19 cellular contexts compared by ENCODE assay signal in genomic region chr2:15191801-15192200, GRCh38.
DNase-seq lines count a peak whose midpoint lies in the region; FAIRE-seq and TF ChIP-seq lines count a peak whose summit lies in the region.
"Had no signal": no experiment of that assay in that cellular context is flagged by ENCODE, and none has a peak within 500 bp of the region (broad histone marks: within the 10 kb centered on the region; RNA-seq: fewer than 3 reads in every experiment).

No MANE protein-coding gene starts in this region.

- POLR2A ChIA-PET in MCF 10A (lab: Yijun Ruan, JAX) = no interaction called here

- H3K4me3 Mint-ChIP-seq in MCF 10A (ENCODE audit: unreplicated experiment) = no peak overlapping the region
- no peak overlapping the region for H3K4me3 Mint-ChIP-seq in activated T-helper 1 cell treated with anti-CD3 and anti-CD28 coated beads, Interleukin-12 subunit alpha, Interleukin-12 subunit beta, Interleukin-2, Interleukin-4 antibody, amounts not matched to agents 30 ng/mL and 10 ng/mL and 1 ng/mL, durations not matched to agents 14 hours and 24 hours and 36 hours
- H3K4me3 Mint-ChIP-seq: B cell; CD4-positive, CD25-positive, alpha-beta regulatory T cell; H9; IgD-negative memory B cell had no signal

- BruUV-seq in MCF 10A (replicated peaks; lab: Mats Ljungman, UMichigan) = no TSS peak

- no peaks in the 10 kb centered on the region for H3K36me3 ChIP-seq in breast epithelium
- peaks cover 0 to 3% of the 10 kb centered on the region in 2 experiments for H3K36me3 ChIP-seq in keratinocyte (ENCODE audit: control insufficient read depth in 2 of 2, extremely low read depth in 1 of 2, insufficient read depth in 2 of 2, low read length in 2 of 2)

- no peaks in the 10 kb centered on the region for H3K9me3 ChIP-seq in breast epithelium
- no peaks in the 10 kb centered on the region for H3K9me3 ChIP-seq in keratinocyte (ENCODE audit: control insufficient read depth, low read depth, low read length)
- H3K9me3 ChIP-seq: Caco-2 had no signal

- no peak overlapping the region for H3K9ac ChIP-seq in keratinocyte (ENCODE audit: control insufficient read depth, extremely low read depth, insufficient read depth, low read length)

- H3K4me2 ChIP-seq in keratinocyte (ENCODE audit: control insufficient read depth, extremely low read depth, insufficient read depth, low read depth, low read length) = no peak overlapping the region

- H3K9me1 ChIP-seq in keratinocyte (ENCODE audit: control insufficient read depth, extremely low read depth, insufficient read depth, low read length) = no peaks in the 10 kb centered on the region

- peak; percentile 26 for FAIRE-seq in keratinocyte (lab: Jason Lieb, UNC)
- FAIRE-seq: GM19239, RCC 7860 had no signal

- H3K4me1 ChIP-seq in breast epithelium (no peaks in the 10 kb centered on the region), keratinocyte (ENCODE audit: control insufficient read depth, extremely low read depth, insufficient read depth, low read length) (peaks cover 6% of the 10 kb centered on the region)
- H3K4me1 ChIP-seq: Caco-2 had no signal

- H3K27ac ChIP-seq in breast epithelium = no peak overlapping the region
- no peak overlapping the region for H3K27ac ChIP-seq in keratinocyte (ENCODE audit: control insufficient read depth, insufficient read depth, low read length)

- no peaks in the 10 kb centered on the region for H4K20me1 ChIP-seq in keratinocyte (ENCODE audit: control insufficient read depth, extremely low read depth, insufficient read depth, low read length)

- CTCF ChIA-PET in MCF 10A (lab: Yijun Ruan, JAX) = no interaction called here

- no peaks in the 10 kb centered on the region for H3K9me3 Mint-ChIP-seq in MCF 10A (ENCODE audit: unreplicated experiment)
- no peaks in the 10 kb centered on the region for H3K9me3 Mint-ChIP-seq in activated T-helper 1 cell treated with anti-CD3 and anti-CD28 coated beads, Interleukin-12 subunit alpha, Interleukin-12 subunit beta, Interleukin-2, Interleukin-4 antibody, amounts not matched to agents 30 ng/mL and 10 ng/mL and 1 ng/mL, durations not matched to agents 14 hours and 24 hours and 36 hours
- H3K9me3 Mint-ChIP-seq: H9, IgD-negative memory B cell had no signal

- H3K36me3 Mint-ChIP-seq in MCF 10A (ENCODE audit: insufficient read depth, unreplicated experiment) = peaks cover 23% of the 10 kb centered on the region
- peaks cover 13% of the 10 kb centered on the region for H3K36me3 Mint-ChIP-seq in activated T-helper 1 cell treated with anti-CD3 and anti-CD28 coated beads, Interleukin-12 subunit alpha, Interleukin-12 subunit beta, Interleukin-2, Interleukin-4 antibody, amounts not matched to agents 30 ng/mL and 10 ng/mL and 1 ng/mL, durations not matched to agents 14 hours and 24 hours and 36 hours (ENCODE audit: low read depth)

- dilution Hi-C loops in keratinocyte (cut with MboI; ENCODE audit: extremely low pct_ligation_motif_present, low sequenced_read_pairs) = no loop called here

- TF ChIP-seq CTCF in MCF 10A (IDR thresholded peaks at IDR 0.05; ENCODE audit: unreplicated experiment) (no peak), breast epithelium (IDR thresholded peaks at IDR 0.05) (no peak), keratinocyte (optimal IDR thresholded peaks at IDR 0.05 in 1 of 3, IDR thresholded peaks at IDR 0.05 in 1 of 3, conservative IDR thresholded peaks at IDR 0.05 in 1 of 3; ENCODE audit: extremely low read depth in 1 of 3, insufficient read depth in 2 of 3, low read length in 3 of 3) (no peak)

- DNase-seq in MCF 10A (ENCODE audit: unreplicated experiment) (peak; percentile 3), breast epithelium (ENCODE audit: low spot score in 2 of 2) (no peak), NCI-H748 treated with DMSO at 0.1 percent for 48 hours (lab: John Stamatoyannopoulos, UW) (peak; percentile 35), keratinocyte (ENCODE audit: low read depth, low spot score) (no peak), posterior vena cava (ENCODE audit: low spot score) (no peak)
- no peak for DNase-seq in activated T-helper 1 cell treated with anti-CD3 and anti-CD28 coated beads, Interleukin-12 subunit alpha, Interleukin-12 subunit beta, Interleukin-2, Interleukin-4 antibody, amounts not matched to agents 30 ng/mL and 10 ng/mL and 1 ng/mL, durations not matched to agents 14 hours and 24 hours and 36 hours (ENCODE audit: low spot score)
- no peak for DNase-seq in stimulated activated CD8-positive, alpha-beta memory T cell treated with anti-CD3 and anti-CD28 coated beads, Interleukin-4, amount 100 ng/mL, for 48 hours
- DNase-seq: ACHN; Caco-2; CD4-positive, CD25-positive, alpha-beta regulatory T cell; DMS153; H9; NCI-H2029; NCI-H2171; SHP77 had no signal

- H3K79me2 ChIP-seq in keratinocyte (ENCODE audit: control insufficient read depth, insufficient read depth, low read length) = no peaks in the 10 kb centered on the region

- TF ChIP-seq POLR2A in breast epithelium (IDR thresholded peaks at IDR 0.05) = no peak

- no peaks in the 10 kb centered on the region for H3K27me3 ChIP-seq in breast epithelium
- no peaks in the 10 kb centered on the region for H3K27me3 ChIP-seq in keratinocyte (ENCODE audit: control insufficient read depth, extremely low read depth, insufficient read depth, low read length)

- H2AFZ ChIP-seq in keratinocyte (ENCODE audit: control insufficient read depth, low read length) = no peak overlapping the region

- peak overlapping the region; percentile 20 for H3K27ac Mint-ChIP-seq in MCF 10A (ENCODE audit: low read depth, unreplicated experiment)
- H3K27ac Mint-ChIP-seq in activated T-helper 1 cell treated with anti-CD3 and anti-CD28 coated beads, Interleukin-12 subunit alpha, Interleukin-12 subunit beta, Interleukin-2, Interleukin-4 antibody, amounts not matched to agents 30 ng/mL and 10 ng/mL and 1 ng/mL, durations not matched to agents 14 hours and 24 hours and 36 hours = no peak overlapping the region
- H3K27ac Mint-ChIP-seq: B cell; CD4-positive, CD25-positive, alpha-beta regulatory T cell; H9; IgD-negative memory B cell had no signal

- peaks cover 15% of the 10 kb centered on the region for H3K4me1 Mint-ChIP-seq in MCF 10A (ENCODE audit: insufficient read depth, unreplicated experiment)
- H3K4me1 Mint-ChIP-seq in activated T-helper 1 cell treated with anti-CD3 and anti-CD28 coated beads, Interleukin-12 subunit alpha, Interleukin-12 subunit beta, Interleukin-2, Interleukin-4 antibody, amounts not matched to agents 30 ng/mL and 10 ng/mL and 1 ng/mL, durations not matched to agents 14 hours and 24 hours and 36 hours (ENCODE audit: low read depth) = peaks cover 5% of the 10 kb centered on the region
- H3K4me1 Mint-ChIP-seq: B cell; CD4-positive, CD25-positive, alpha-beta regulatory T cell; IgD-negative memory B cell had no signal

- H3K4me3 ChIP-seq in breast epithelium (no peak overlapping the region), keratinocyte (ENCODE audit: control insufficient read depth in 2 of 3, extremely low read depth in 1 of 3, insufficient read depth in 2 of 3, low read depth in 1 of 3, low read length in 3 of 3) (no peak overlapping the region)

- no peaks in the 10 kb centered on the region for H3K27me3 Mint-ChIP-seq in MCF 10A (ENCODE audit: insufficient read depth, unreplicated experiment)
- no peaks in the 10 kb centered on the region for H3K27me3 Mint-ChIP-seq in activated T-helper 1 cell treated with anti-CD3 and anti-CD28 coated beads, Interleukin-12 subunit alpha, Interleukin-12 subunit beta, Interleukin-2, Interleukin-4 antibody, amounts not matched to agents 30 ng/mL and 10 ng/mL and 1 ng/mL, durations not matched to agents 14 hours and 24 hours and 36 hours (ENCODE audit: insufficient read depth)
- H3K27me3 Mint-ChIP-seq: B cell; CD4-positive, CD25-positive, alpha-beta regulatory T cell; IgD-negative memory B cell had no signal

- intact Hi-C loops in MCF 10A (cut with micrococcal nuclease) = no loop called here
- intact Hi-C loops in breast epithelium (cut with DNase I; ENCODE audit: low total_unique reads) = no loop called here
- intact Hi-C loops in activated T-helper 1 cell treated with anti-CD3 and anti-CD28 coated beads, Interleukin-12 subunit alpha, Interleukin-12 subunit beta, Interleukin-2, Interleukin-4 antibody, amounts not matched to agents 30 ng/mL and 10 ng/mL and 1 ng/mL, durations not matched to agents 14 hours and 24 hours and 36 hours (cut with micrococcal nuclease) = no loop called here
- intact Hi-C loops in posterior vena cava (cut with DNase I) = no loop called here

Comparison
In these comparisons a context has a peak if more than half of its experiments do, and no peak if none do; other contexts are left out.
1. DNase-seq: peak in MCF 10A (single experiment) and NCI-H748 treated with DMSO at 0.1 percent for 48 hours (single experiment); none in breast epithelium (0 of 2), keratinocyte (single experiment), activated T-helper 1 cell treated with anti-CD3 and anti-CD28 coated beads, Interleukin-12 subunit alpha, Interleukin-12 subunit beta, Interleukin-2, Interleukin-4 antibody, amounts not matched to agents 30 ng/mL and 10 ng/mL and 1 ng/mL, durations not matched to agents 14 hours and 24 hours and 36 hours (single experiment), posterior vena cava (single experiment) and stimulated activated CD8-positive, alpha-beta memory T cell treated with anti-CD3 and anti-CD28 coated beads, Interleukin-4, amount 100 ng/mL, for 48 hours (single experiment).